Comparison of ENCODE assay signal across 16 cellular contexts in genomic region chr14:95466506-95466905, GRCh38. TPM values are rescaled to one million over a fixed set of nuclear protein-coding genes. Genes with fewer than 3 reads are reported as not detected.
A peak's percentile ranks its signal among the peaks of the same experiment; 100 is the strongest.
DNase-seq lines count a peak whose midpoint lies in the region; ATAC-seq and TF ChIP-seq lines count a peak whose summit lies in the region.
"Had no signal": no experiment of that assay in that cellular context is flagged by ENCODE, and none has a peak within 500 bp of the region (broad histone marks: within the 10 kb centered on the region; RNA-seq: fewer than 3 reads in every experiment).

No MANE protein-coding gene starts in this region.

- H2AK5ac ChIP-seq in neuronal stem cell (ENCODE audit: low read depth, low read length) = peak overlapping the region; percentile 5

- H3K27ac Mint-ChIP-seq in activated CD8-positive, alpha-beta T cell treated with anti-CD3 and anti-CD28 coated beads for 36 hours = peak overlapping the region; percentile 30
- H3K27ac Mint-ChIP-seq in activated CD8-positive, alpha-beta T cell treated with anti-CD3 and anti-CD28 coated beads, Interleukin-2, amount 10 ng/mL, durations not matched to agents 7 days and 5 days = no peak overlapping the region
- H3K27ac Mint-ChIP-seq in CD4-positive, alpha-beta T cell = peak overlapping the region; percentile 95
- peak overlapping the region; percentile 41 for H3K27ac Mint-ChIP-seq in T-helper 17 cell

- POLR2A ChIA-PET in activated CD8-positive, alpha-beta T cell treated with anti-CD3 and anti-CD28 coated beads for 36 hours (lab: Charles Lee) = no interaction called here
- POLR2A ChIA-PET in activated CD8-positive, alpha-beta T cell treated with anti-CD3 and anti-CD28 coated beads, Interleukin-2, amount 10 ng/mL, durations not matched to agents 7 days and 5 days (lab: Charles Lee) = no interaction called here
- POLR2A ChIA-PET in CD4-positive, alpha-beta T cell (lab: Charles Lee) = no interaction called here

- no peaks in the 10 kb centered on the region for H3K79me1 ChIP-seq in neuronal stem cell (ENCODE audit: low read depth, low read length)

- no peak for ATAC-seq in activated CD8-positive, alpha-beta T cell treated with anti-CD3 and anti-CD28 coated beads for 36 hours
- ATAC-seq in activated CD8-positive, alpha-beta T cell treated with anti-CD3 and anti-CD28 coated beads, Interleukin-2, amount 10 ng/mL, durations not matched to agents 7 days and 5 days = no peak
- ATAC-seq in CD4-positive, alpha-beta T cell (ENCODE audit: poor library complexity) = no peak
- no peak for ATAC-seq in T-helper 17 cell
- ATAC-seq in HG02870 (IDR thresholded peaks at IDR 0.05; ENCODE audit: unreplicated experiment) = no peak
- ATAC-seq in HG03159 (IDR thresholded peaks at IDR 0.05; ENCODE audit: unreplicated experiment) = no peak
- ATAC-seq: HepG2 had no signal

- no peak overlapping the region for H3K14ac ChIP-seq in neuronal stem cell (ENCODE audit: low read length)

- no CpG with 5 or more reads among the region's 4 CpGs for WGBS in neuronal stem cell (ENCODE audit: extremely low coverage in 2 of 2, insufficient read length in 2 of 2, insufficient replicate concordance in 1 of 2), 2 donors

- no peak overlapping the region for H3K9ac ChIP-seq in neuronal stem cell (ENCODE audit: low read depth, low read length, poor library complexity)

- H3K23ac ChIP-seq in neuronal stem cell (ENCODE audit: low read depth, low read length, poor library complexity) = no peak overlapping the region

- intact Hi-C loops in activated CD8-positive, alpha-beta T cell treated with anti-CD3 and anti-CD28 coated beads for 36 hours (cut with micrococcal nuclease) = no loop called here
- intact Hi-C loops in CD4-positive, alpha-beta T cell (cut with DNase I, micrococcal nuclease) = no loop called here

- CTCF ChIA-PET in activated CD8-positive, alpha-beta T cell treated with anti-CD3 and anti-CD28 coated beads for 36 hours (lab: Charles Lee) = interaction anchor here (1.2 to 4.9 kb wide), 2 partner anchors 12 to 14 kb away, joined by 3 to 21 read pairs; no protein-coding TSS in a partner anchor
- CTCF ChIA-PET in activated CD8-positive, alpha-beta T cell treated with anti-CD3 and anti-CD28 coated beads, Interleukin-2, amount 10 ng/mL, durations not matched to agents 7 days and 5 days (lab: Charles Lee) = no interaction called here
- CTCF ChIA-PET in CD4-positive, alpha-beta T cell (lab: Charles Lee) = no interaction called here

- H3K36me3 Mint-ChIP-seq in activated CD8-positive, alpha-beta T cell treated with anti-CD3 and anti-CD28 coated beads for 36 hours (ENCODE audit: low read depth) = peaks cover 65% of the 10 kb centered on the region
- peaks cover 74% of the 10 kb centered on the region for H3K36me3 Mint-ChIP-seq in activated CD8-positive, alpha-beta T cell treated with anti-CD3 and anti-CD28 coated beads, Interleukin-2, amount 10 ng/mL, durations not matched to agents 7 days and 5 days (ENCODE audit: low read depth)
- H3K36me3 Mint-ChIP-seq in CD4-positive, alpha-beta T cell (ENCODE audit: low read depth) = peaks cover 72% of the 10 kb centered on the region
- H3K36me3 Mint-ChIP-seq in T-helper 17 cell (ENCODE audit: low read depth) = peaks cover 16% of the 10 kb centered on the region

- no peak overlapping the region for H3K4me3 ChIP-seq in neuronal stem cell (ENCODE audit: low read length in 2 of 2)
- H3K4me3 ChIP-seq: Peyer's patch had no signal

- H3K4me1 Mint-ChIP-seq in activated CD8-positive, alpha-beta T cell treated with anti-CD3 and anti-CD28 coated beads for 36 hours (ENCODE audit: low read depth) = peaks cover 54% of the 10 kb centered on the region
- H3K4me1 Mint-ChIP-seq in activated CD8-positive, alpha-beta T cell treated with anti-CD3 and anti-CD28 coated beads, Interleukin-2, amount 10 ng/mL, durations not matched to agents 7 days and 5 days (ENCODE audit: low read depth) = peaks cover 50% of the 10 kb centered on the region
- peaks cover 70% of the 10 kb centered on the region for H3K4me1 Mint-ChIP-seq in CD4-positive, alpha-beta T cell (ENCODE audit: low read depth)
- H3K4me1 Mint-ChIP-seq in T-helper 17 cell = peaks cover 42% of the 10 kb centered on the region

- no peak overlapping the region for H2BK15ac ChIP-seq in neuronal stem cell (ENCODE audit: low read length)

- no peak overlapping the region for H4K91ac ChIP-seq in neuronal stem cell (ENCODE audit: low read depth, low read length, poor library complexity)

- H3K27me3 ChIP-seq in CD4-positive, alpha-beta T cell (ENCODE audit: control insufficient read depth, insufficient read depth, low read length) = no peaks in the 10 kb centered on the region
- H3K27me3 ChIP-seq in neuronal stem cell (ENCODE audit: control insufficient read depth in 3 of 3, insufficient read depth in 3 of 3, low read depth in 1 of 3, low read length in 3 of 3) = peaks cover 0 to 36% (median 5%) of the 10 kb centered on the region in 3 experiments
- H3K27me3 ChIP-seq: Peyer's patch had no signal

- H3K27me3 Mint-ChIP-seq in activated CD8-positive, alpha-beta T cell treated with anti-CD3 and anti-CD28 coated beads for 36 hours = no peaks in the 10 kb centered on the region
- H3K27me3 Mint-ChIP-seq in activated CD8-positive, alpha-beta T cell treated with anti-CD3 and anti-CD28 coated beads, Interleukin-2, amount 10 ng/mL, durations not matched to agents 7 days and 5 days (ENCODE audit: low read depth) = no peaks in the 10 kb centered on the region
- no peaks in the 10 kb centered on the region for H3K27me3 Mint-ChIP-seq in CD4-positive, alpha-beta T cell
- H3K27me3 Mint-ChIP-seq in T-helper 17 cell = no peaks in the 10 kb centered on the region

- no peak overlapping the region for H3K4me2 ChIP-seq in neuronal stem cell (ENCODE audit: insufficient read depth, low read length, poor library complexity, severe bottlenecking)

- peaks cover 0 to 4% of the 10 kb centered on the region in 2 donors for H3K4me1 ChIP-seq in neuronal stem cell (ENCODE audit: control insufficient read depth in 2 of 2, insufficient read depth in 1 of 2, low read depth in 1 of 2, low read length in 2 of 2)

- H3K18ac ChIP-seq in neuronal stem cell (ENCODE audit: low read length) = no peak overlapping the region

- no peak overlapping the region for H3K4me3 Mint-ChIP-seq in activated CD8-positive, alpha-beta T cell treated with anti-CD3 and anti-CD28 coated beads for 36 hours
- H3K4me3 Mint-ChIP-seq in activated CD8-positive, alpha-beta T cell treated with anti-CD3 and anti-CD28 coated beads, Interleukin-2, amount 10 ng/mL, durations not matched to agents 7 days and 5 days = no peak overlapping the region
- no peak overlapping the region for H3K4me3 Mint-ChIP-seq in CD4-positive, alpha-beta T cell
- no peak overlapping the region for H3K4me3 Mint-ChIP-seq in T-helper 17 cell

- H3K9me3 Mint-ChIP-seq in activated CD8-positive, alpha-beta T cell treated with anti-CD3 and anti-CD28 coated beads for 36 hours = no peaks in the 10 kb centered on the region
- H3K9me3 Mint-ChIP-seq in activated CD8-positive, alpha-beta T cell treated with anti-CD3 and anti-CD28 coated beads, Interleukin-2, amount 10 ng/mL, durations not matched to agents 7 days and 5 days (ENCODE audit: insufficient read depth) = no peaks in the 10 kb centered on the region
- no peaks in the 10 kb centered on the region for H3K9me3 Mint-ChIP-seq in CD4-positive, alpha-beta T cell

- no peak overlapping the region for H2AFZ ChIP-seq in neuronal stem cell (ENCODE audit: low read length)

- no peak overlapping the region for H4K8ac ChIP-seq in neuronal stem cell (ENCODE audit: low read depth, low read length)

- H3K27ac ChIP-seq in CD4-positive, alpha-beta T cell (ENCODE audit: low read depth, low read length) = peak overlapping the region; percentile 80
- H3K27ac ChIP-seq in neuronal stem cell (replicated peaks; ENCODE audit: low read length) = no peak overlapping the region
- H3K27ac ChIP-seq: 22Rv1, Peyer's patch had no signal

- no peak overlapping the region for H2BK5ac ChIP-seq in neuronal stem cell (ENCODE audit: low read length)

- no peak for TF ChIP-seq CTCF in activated CD8-positive, alpha-beta T cell treated with anti-CD3 and anti-CD28 coated beads for 36 hours (IDR thresholded peaks at IDR 0.05)
- no peak for TF ChIP-seq CTCF in CD4-positive, alpha-beta T cell (IDR thresholded peaks at IDR 0.05)

- no peak overlapping the region for H2BK120ac ChIP-seq in neuronal stem cell (ENCODE audit: low read depth, low read length)

- H3K36me3 ChIP-seq in neuronal stem cell (replicated peaks in 1 of 2; ENCODE audit: control insufficient read depth in 2 of 2, insufficient read depth in 2 of 2, low read length in 2 of 2) = no peaks in the 10 kb centered on the region

- H2BK12ac ChIP-seq in neuronal stem cell (ENCODE audit: low read length) = no peak overlapping the region

- no peak for DNase-seq in activated CD8-positive, alpha-beta T cell treated with anti-CD3 and anti-CD28 coated beads for 36 hours
- DNase-seq in activated CD8-positive, alpha-beta T cell treated with anti-CD3 and anti-CD28 coated beads, Interleukin-2, amount 10 ng/mL, durations not matched to agents 7 days and 5 days = no peak
- DNase-seq in CD4-positive, alpha-beta T cell = no peak
- DNase-seq in T-helper 17 cell (no peak), neuronal stem cell (ENCODE audit: low spot score) (no peak), NCI-H1694 (lab: John Stamatoyannopoulos, UW) (no peak)
- DNase-seq: KG1, NCI-H1092, NCI-H146, NCI-H510A treated with DMSO at 0.1 percent for 48 hours, Peyer's patch, SHP77 treated with DMSO at 0.1 percent for 48 hours had no signal

- H3K4ac ChIP-seq in neuronal stem cell (ENCODE audit: low read length) = no peak overlapping the region

- H3K9me3 ChIP-seq in CD4-positive, alpha-beta T cell (ENCODE audit: control insufficient read depth, low read length) = no peaks in the 10 kb centered on the region
- no peaks in the 10 kb centered on the region for H3K9me3 ChIP-seq in T-helper 17 cell (ENCODE audit: control insufficient read depth, low read length, poor library complexity, severe bottlenecking)
- peaks cover 0 to 2% of the 10 kb centered on the region in 2 donors for H3K9me3 ChIP-seq in neuronal stem cell (replicated peaks in 1 of 2; ENCODE audit: control insufficient read depth in 2 of 2, insufficient read depth in 1 of 2, low read depth in 1 of 2, low read length in 2 of 2)
- H3K9me3 ChIP-seq: Peyer's patch had no signal

RNA-seq across cellular contexts. Expression of gene SYNE3, which starts 49.9 kb away (rescaled TPM):
- 10 to 100 TPM; 64.0 to 64.1 TPM for total RNA-seq in activated CD8-positive, alpha-beta T cell treated with anti-CD3 and anti-CD28 coated beads for 36 hours
- total RNA-seq in activated CD8-positive, alpha-beta T cell treated with anti-CD3 and anti-CD28 coated beads, Interleukin-2, amount 10 ng/mL, durations not matched to agents 7 days and 5 days = 10 to 100 TPM; 91.5 TPM
- 10 to 100 TPM; 29.4 to 31.4 TPM for total RNA-seq in CD4-positive, alpha-beta T cell
- total RNA-seq in T-helper 17 cell = 10 to 100 TPM; 59.6 to 64.8 TPM
- 0.06 TPM for polyA plus RNA-seq in neuronal stem cell (2013, experiment 1 of 2)
- polyA plus RNA-seq in neuronal stem cell (2013, experiment 2 of 2) = 0.07 TPM
